1 cellular context compared by ENCODE assay signal in genomic region chr3:39103791-39104552, GRCh38.
TF ChIP-seq lines count a peak whose summit lies in the region.

No MANE protein-coding gene starts in this region.

TF ChIP-seq in IMR-90, 13 proteins besides CTCF, POLR2A, EP300 and RAD21:
- TF ChIP-seq RFX5 (IDR thresholded peaks at IDR 0.05; ENCODE audit: low read depth, low read length): no peak
- no peak for TF ChIP-seq FOS (IDR thresholded peaks at IDR 0.05; ENCODE audit: low read depth, low read length)
- no peak for TF ChIP-seq MAFK (IDR thresholded peaks at IDR 0.05; ENCODE audit: low read depth, low read length)
- no peak for TF ChIP-seq MAZ (IDR thresholded peaks at IDR 0.05; ENCODE audit: borderline replicate concordance, low read depth, low read length)
- no peak for TF ChIP-seq ELK1 (IDR thresholded peaks at IDR 0.05; ENCODE audit: borderline replicate concordance, low read depth, low read length)
- no peak for TF ChIP-seq USF2 (IDR thresholded peaks at IDR 0.05; ENCODE audit: low read depth, low read length)
- no peak for TF ChIP-seq RCOR1 (IDR thresholded peaks at IDR 0.05; ENCODE audit: insufficient replicate concordance, low read length)
- TF ChIP-seq BHLHE40 (IDR thresholded peaks at IDR 0.05; ENCODE audit: low read depth, low read length): no peak
- no peak for TF ChIP-seq CHD1 (IDR thresholded peaks at IDR 0.05; ENCODE audit: low read depth, low read length)
- no peak for TF ChIP-seq SMC3 (IDR thresholded peaks at IDR 0.05; ENCODE audit: low read depth, low read length)
TF ChIP-seq in IMR-90: peak in this region for 0.
